8 cellular contexts compared by ENCODE assay signal in the genomic region with DNA sequence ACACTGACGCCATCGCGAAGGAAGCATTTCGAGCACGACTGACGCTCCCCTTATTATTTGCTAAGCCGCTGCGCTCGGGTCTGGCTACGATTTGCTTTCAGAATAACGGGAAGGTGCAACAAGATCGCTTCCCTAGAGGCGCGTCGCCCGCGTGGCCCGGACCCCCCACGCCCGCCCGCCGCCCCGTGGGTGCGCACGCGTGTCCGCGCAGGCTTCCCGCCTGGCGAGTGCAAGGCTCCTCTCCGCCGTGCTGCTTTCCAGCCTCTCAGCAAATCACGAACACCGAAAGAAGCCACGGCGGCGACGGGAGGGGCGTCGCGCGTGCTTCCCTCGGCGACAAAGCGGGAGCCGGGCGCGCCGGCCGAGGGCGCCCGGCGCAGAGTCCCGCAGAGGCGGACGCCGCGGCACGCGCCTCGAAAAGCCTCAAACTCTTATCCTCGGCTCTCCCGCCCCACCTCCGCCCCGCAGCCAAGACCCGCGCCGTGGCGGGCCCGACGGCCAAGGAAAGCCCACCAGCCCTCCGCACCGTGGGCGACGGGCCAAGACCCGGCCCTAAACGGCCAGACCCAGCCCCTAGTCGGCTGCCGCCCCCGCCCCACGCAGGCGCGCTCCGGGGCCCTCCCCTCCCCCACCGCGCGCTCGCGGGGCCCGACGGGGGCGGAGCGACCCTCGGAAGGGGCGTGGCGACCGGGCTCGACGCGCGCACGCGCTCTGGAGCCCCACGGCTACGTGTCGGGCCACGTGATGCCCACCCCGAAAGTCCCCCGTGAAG. TPM values are rescaled to one million over a fixed set of nuclear protein-coding genes. Genes with fewer than 3 reads are reported as not detected.
DNase-seq lines count a peak whose midpoint lies in the region; ATAC-seq, FAIRE-seq and TF ChIP-seq lines count a peak whose summit lies in the region.

No MANE protein-coding gene starts in this region.

- TF ChIP-seq CTCF in HCT116 (IDR thresholded peaks at IDR 0.05 in 2 of 3, conservative IDR thresholded peaks at IDR 0.05 in 1 of 3; ENCODE audit: borderline replicate concordance in 1 of 3, insufficient read depth in 1 of 3, low read depth in 2 of 3, low read length in 2 of 3) (no peak), body of pancreas (IDR thresholded peaks at IDR 0.05) (peak in 1 of 7 experiments; percentile 0), sigmoid colon (IDR thresholded peaks at IDR 0.05) (no peak)

- peak; percentile 98 for FAIRE-seq in GM12892 (lab: Jason Lieb, UNC)

- H3K4me3 ChIP-seq in HCT116 (replicated peaks in 1 of 2; ENCODE audit: low read depth in 1 of 2, low read length in 2 of 2) (no peak overlapping the region; a peak in 1 of 4 replicates), body of pancreas (peak overlapping the region; percentile 64 to 75), iPS-11a (ENCODE audit: low read depth, low read length) (peak overlapping the region; percentile 60), sigmoid colon (peak overlapping the region; percentile 53 to 100 (median 88))

- no peaks in the 10 kb centered on the region for H3K9me2 ChIP-seq in HCT116 (ENCODE audit: insufficient read depth)

- peak; percentile 39; the same call in 1 of the 2 replicates for TF ChIP-seq POLR2A in GM12892 (IDR thresholded peaks at IDR 0.05; ENCODE audit: low read depth, low read length)
- no peak for TF ChIP-seq POLR2A in HCT116 (IDR thresholded peaks at IDR 0.05; ENCODE audit: borderline replicate concordance, extremely low read depth, insufficient read depth, insufficient read length)
- peak; percentile 63 to 77 (median 72) for TF ChIP-seq POLR2A in body of pancreas (IDR thresholded peaks at IDR 0.05)
- peak in 1 of 2 donors; percentile 39 for TF ChIP-seq POLR2A in sigmoid colon (IDR thresholded peaks at IDR 0.05)

- RAD21 ChIA-PET in HCT116 (lab: Charles Lee; ENCODE audit: low non-redundant PET in 1 of 2, low total read pairs in 2 of 2, uncharacterized antibody in 2 of 2, unreplicated experiment in 2 of 2) = no interaction called here

- BruUV-seq in HCT116 (replicated peaks; lab: Mats Ljungman, UMichigan) = no TSS peak

- DNase-seq in GM12892 (ENCODE audit: insufficient read length) = peak; percentile 88
- DNase-seq in HCT116 (ENCODE audit: low read depth, low spot score) = peak; percentile 29
- peak; percentile 82 for DNase-seq in MV-4-11 (lab: John Stamatoyannopoulos, UW)
- DNase-seq in UCSD-AML1 (lab: John Stamatoyannopoulos, UW; ENCODE audit: unreplicated experiment) = peak; percentile 92
- peak; percentile 86 to 88 (median 87) for DNase-seq in body of pancreas
- DNase-seq in sigmoid colon = peak; percentile 94
- no peak for DNase-seq in DMS79 treated with DMSO at 0.1 percent for 48 hours (lab: John Stamatoyannopoulos, UW)

- H3K27ac ChIP-seq in HCT116 (ENCODE audit: low read depth, low read length) (peak overlapping the region; percentile 24; the same call in 1 of the 2 replicates), body of pancreas (peak overlapping the region; percentile 98 to 100 (median 99)), sigmoid colon (peak overlapping the region; percentile 92 to 100 (median 98))

- no peaks in the 10 kb centered on the region for H4K20me1 ChIP-seq in HCT116 (ENCODE audit: insufficient read depth)

- intact Hi-C loops in HCT116 (cut with micrococcal nuclease) (loop anchor here (5.0 kb wide), 1 partner anchor 694 kb away; no protein-coding TSS in a partner anchor), body of pancreas (cut with DNase I) (no loop called here), sigmoid colon (cut with DNase I) (loop anchor here (5.0 to 10.0 kb wide), 3 partner anchors 79 to 686 kb away; a partner anchor contains a TSS)

- H3K36me3 ChIP-seq in HCT116 (ENCODE audit: control insufficient read depth in 1 of 2, insufficient read depth in 2 of 2, low read length in 2 of 2) (no peaks in the 10 kb centered on the region), body of pancreas (replicated peaks in 1 of 2; ENCODE audit: insufficient read depth in 1 of 2, low read depth in 2 of 2) (no peaks in the 10 kb centered on the region), sigmoid colon (no peaks in the 10 kb centered on the region)

- WGBS in body of pancreas, 2 donors = 0 to 1% methylated on average over 17 to 97 of the region's 109 CpGs
- WGBS in sigmoid colon, 2 donors = 0 to 1% methylated on average over 109 of the region's 109 CpGs

- CTCF ChIA-PET in HCT116 (lab: Charles Lee) = no interaction called here

- peak overlapping the region; percentile 39 for H3K4me2 ChIP-seq in HCT116 (ENCODE audit: low read length)

- POLR2A ChIA-PET in HCT116 (lab: Charles Lee) = no interaction called here

- H3K27me3 ChIP-seq in HCT116 (ENCODE audit: insufficient read depth, low read length) (no peaks in the 10 kb centered on the region), body of pancreas (no peaks in the 10 kb centered on the region), sigmoid colon (no peaks in the 10 kb centered on the region)

- peaks cover 30% of the 10 kb centered on the region for H3K79me2 ChIP-seq in HCT116 (ENCODE audit: insufficient read depth, low read length)

- H3K4me1 ChIP-seq in HCT116 (ENCODE audit: control insufficient read depth in 1 of 2, insufficient read depth in 2 of 2, low read length in 2 of 2) (peaks cover 3 to 4% of the 10 kb centered on the region in 2 experiments), body of pancreas (peaks cover 10% of the 10 kb centered on the region), sigmoid colon (peaks cover 0 to 25% (median 17%) of the 10 kb centered on the region in 4 donors)

- H3K9me3 ChIP-seq in HCT116 (ENCODE audit: control insufficient read depth in 1 of 2, insufficient read depth in 1 of 2, low read depth in 1 of 2, low read length in 2 of 2) (peaks cover 0 to 4% of the 10 kb centered on the region in 2 experiments; a peak in 2 of 4 replicates), body of pancreas (no peaks in the 10 kb centered on the region), sigmoid colon (no peaks in the 10 kb centered on the region)

- ATAC-seq in HCT116 = peak; percentile 64
- ATAC-seq in body of pancreas = peak; percentile 76

- no peak for TF ChIP-seq RAD21 in HCT116 (IDR thresholded peaks at IDR 0.05; ENCODE audit: low read depth)

- no peak overlapping the region for H3K9ac ChIP-seq in HCT116 (ENCODE audit: low read length)

- no peak for TF ChIP-seq EP300 in sigmoid colon (IDR thresholded peaks at IDR 0.05)

- no peak overlapping the region for H2AFZ ChIP-seq in HCT116 (ENCODE audit: low read depth, low read length, poor library complexity, severe bottlenecking)

TF ChIP-seq in HCT116, 20 proteins besides CTCF, POLR2A, EP300 and RAD21:
- peak; percentile 35; the same call in 1 of the 2 replicates for TF ChIP-seq EGR1 (IDR thresholded peaks at IDR 0.05; ENCODE audit: low read depth)
- TF ChIP-seq, protein P1, sequence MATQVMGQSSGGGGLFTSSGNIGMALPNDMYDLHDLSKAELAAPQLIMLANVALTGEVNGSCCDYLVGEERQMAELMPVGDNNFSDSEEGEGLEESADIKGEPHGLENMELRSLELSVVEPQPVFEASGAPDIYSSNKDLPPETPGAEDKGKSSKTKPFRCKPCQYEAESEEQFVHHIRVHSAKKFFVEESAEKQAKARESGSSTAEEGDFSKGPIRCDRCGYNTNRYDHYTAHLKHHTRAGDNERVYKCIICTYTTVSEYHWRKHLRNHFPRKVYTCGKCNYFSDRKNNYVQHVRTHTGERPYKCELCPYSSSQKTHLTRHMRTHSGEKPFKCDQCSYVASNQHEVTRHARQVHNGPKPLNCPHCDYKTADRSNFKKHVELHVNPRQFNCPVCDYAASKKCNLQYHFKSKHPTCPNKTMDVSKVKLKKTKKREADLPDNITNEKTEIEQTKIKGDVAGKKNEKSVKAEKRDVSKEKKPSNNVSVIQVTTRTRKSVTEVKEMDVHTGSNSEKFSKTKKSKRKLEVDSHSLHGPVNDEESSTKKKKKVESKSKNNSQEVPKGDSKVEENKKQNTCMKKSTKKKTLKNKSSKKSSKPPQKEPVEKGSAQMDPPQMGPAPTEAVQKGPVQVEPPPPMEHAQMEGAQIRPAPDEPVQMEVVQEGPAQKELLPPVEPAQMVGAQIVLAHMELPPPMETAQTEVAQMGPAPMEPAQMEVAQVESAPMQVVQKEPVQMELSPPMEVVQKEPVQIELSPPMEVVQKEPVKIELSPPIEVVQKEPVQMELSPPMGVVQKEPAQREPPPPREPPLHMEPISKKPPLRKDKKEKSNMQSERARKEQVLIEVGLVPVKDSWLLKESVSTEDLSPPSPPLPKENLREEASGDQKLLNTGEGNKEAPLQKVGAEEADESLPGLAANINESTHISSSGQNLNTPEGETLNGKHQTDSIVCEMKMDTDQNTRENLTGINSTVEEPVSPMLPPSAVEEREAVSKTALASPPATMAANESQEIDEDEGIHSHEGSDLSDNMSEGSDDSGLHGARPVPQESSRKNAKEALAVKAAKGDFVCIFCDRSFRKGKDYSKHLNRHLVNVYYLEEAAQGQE (IDR thresholded peaks at IDR 0.05; ENCODE audit: low read depth) = no peak
- TF ChIP-seq EZH2 (IDR thresholded peaks at IDR 0.05) = no peak
- TF ChIP-seq ZFX (IDR thresholded peaks at IDR 0.05) = no peak
- TF ChIP-seq, protein P2, sequence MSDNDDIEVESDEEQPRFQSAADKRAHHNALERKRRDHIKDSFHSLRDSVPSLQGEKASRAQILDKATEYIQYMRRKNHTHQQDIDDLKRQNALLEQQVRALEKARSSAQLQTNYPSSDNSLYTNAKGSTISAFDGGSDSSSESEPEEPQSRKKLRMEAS (IDR thresholded peaks at IDR 0.05) = 0 out of 2 replicates have a peak, but pooled peaks have one; percentile 40

RNA-seq across cellular contexts. Expression of a gene that starts 1.0 kb away (rescaled TPM):
- polyA plus RNA-seq in GM12892 (2012; ENCODE audit: missing spikeins) = 27.7 TPM
- total RNA-seq in HCT116 (2021; ENCODE audit: unreplicated experiment) (35.3 TPM), body of pancreas (10 to 100 TPM; 60.4 to 61.3 TPM), sigmoid colon (100 to 1,000 TPM; 139 to 146 (median 142) TPM)
- polyA plus RNA-seq in HCT116 (2012) = 20.4 and 20.9 TPM in 2 replicates
- 10 to 100 TPM in 2 of 3 donors, 1 to 10 TPM in 1; 9.2 to 19.2 (median 14.4) TPM for polyA plus RNA-seq in sigmoid colon

Comparison
In these comparisons a context has a peak if more than half of its experiments do, and no peak if none do; other contexts are left out.
1. H3K27ac ChIP-seq: peak in every context shown above with its lines; median percentile 99 in body of pancreas; 98 in sigmoid colon; 24 in HCT116.
2. H3K4me3 ChIP-seq: peak in body of pancreas (2 of 2), iPS-11a (single experiment) and sigmoid colon (4 of 4); none in HCT116 (0 of 2).